In the genomic region with DNA sequence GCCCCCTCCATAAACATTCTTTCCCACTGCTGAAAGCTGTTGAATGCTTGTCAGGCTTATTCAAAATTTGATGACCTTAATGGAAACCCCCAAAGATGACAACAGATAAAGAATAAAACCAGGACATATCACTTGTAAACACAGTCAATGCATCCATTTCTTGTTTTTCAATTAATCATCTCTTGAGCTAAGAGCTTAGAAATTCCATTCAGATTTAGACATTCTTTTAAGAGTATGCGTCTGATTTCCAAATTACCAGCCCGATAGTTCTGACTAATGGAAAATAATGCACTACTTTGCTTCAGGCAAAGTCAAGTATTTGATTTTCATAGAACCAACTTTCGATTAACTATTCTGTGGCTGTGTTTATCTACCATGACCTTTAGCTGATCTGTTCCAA, we compare ENCODE assay signal across 19 cellular contexts.
DNase-seq lines count a peak whose midpoint lies in the region; ATAC-seq and TF ChIP-seq lines count a peak whose summit lies in the region.
"Had no signal": no experiment of that assay in that cellular context is flagged by ENCODE, and none has a peak within 500 bp of the region (broad histone marks: within the 10 kb centered on the region; RNA-seq: fewer than 3 reads in every experiment).

No MANE protein-coding gene starts in this region.

- peak overlapping the region; percentile 22; the same call in 1 of the 2 replicates for H2AFZ ChIP-seq in GM23248

- 14 to 26% methylated on average over 3 of the region's 3 CpGs for WGBS in GM23248 (ENCODE audit: low coverage in 1 of 2, low lambda C conversion rate in 2 of 2, missing lambda C conversion rate in 2 of 2), 2 experiments

- no peaks in the 10 kb centered on the region for H3K9me2 ChIP-seq in GM23248 (ENCODE audit: insufficient read depth)

- in situ Hi-C loops in GM23248 (cut with MboI) = no loop called here

- H3K27ac Mint-ChIP-seq in activated naive CD8-positive, alpha-beta T cell treated with anti-CD3 and anti-CD28 coated beads, Interleukin-2, amount 50 U/mL, for 24 hours = peak overlapping the region; percentile 90
- H3K27ac Mint-ChIP-seq in T-helper 2 cell treated with Interferon-gamma antibody and Interleukin-4, amounts not matched to agents 5 μg/mL and 100 μg/mL, for 36 hours = no peak overlapping the region
- H3K27ac Mint-ChIP-seq: activated CD4-positive, alpha-beta T cell treated with anti-CD3 and anti-CD28 coated beads, Interleukin-2, amount 10 ng/mL, durations not matched to agents 7 days and 5 days had no signal

- peak overlapping the region; percentile 22 for H3K4me3 Mint-ChIP-seq in activated naive CD8-positive, alpha-beta T cell treated with anti-CD3 and anti-CD28 coated beads, Interleukin-2, amount 50 U/mL, for 24 hours
- H3K4me3 Mint-ChIP-seq in T-helper 2 cell treated with Interferon-gamma antibody and Interleukin-4, amounts not matched to agents 5 μg/mL and 100 μg/mL, for 36 hours = no peak overlapping the region
- H3K4me3 Mint-ChIP-seq: activated CD4-positive, alpha-beta T cell treated with anti-CD3 and anti-CD28 coated beads, Interleukin-2, amount 10 ng/mL, durations not matched to agents 7 days and 5 days had no signal

- peak; percentile 65 for ATAC-seq in activated naive CD8-positive, alpha-beta T cell treated with anti-CD3 and anti-CD28 coated beads, Interleukin-2, amount 50 U/mL, for 24 hours
- no peak for ATAC-seq in HG03469 (IDR thresholded peaks at IDR 0.05; ENCODE audit: unreplicated experiment)
- ATAC-seq: Right ventricle myocardium inferior had no signal

- H3K9me3 ChIP-seq in GM23248 (ENCODE audit: low read depth) = no peaks in the 10 kb centered on the region

- no peak overlapping the region; the same call in 1 of the 2 replicates for H3K4me3 ChIP-seq in GM23248
- no peak overlapping the region for H3K4me3 ChIP-seq in foreskin fibroblast (ENCODE audit: low read depth in 1 of 2, low read length in 2 of 2)

- no peaks in the 10 kb centered on the region for H3K27me3 Mint-ChIP-seq in activated naive CD8-positive, alpha-beta T cell treated with anti-CD3 and anti-CD28 coated beads, Interleukin-2, amount 50 U/mL, for 24 hours
- H3K27me3 Mint-ChIP-seq in T-helper 2 cell treated with Interferon-gamma antibody and Interleukin-4, amounts not matched to agents 5 μg/mL and 100 μg/mL, for 36 hours (ENCODE audit: low read depth) = no peaks in the 10 kb centered on the region

- H3K79me2 ChIP-seq in GM23248 (ENCODE audit: insufficient read depth) = no peaks in the 10 kb centered on the region

- H3K27ac ChIP-seq in GM23248 = peak overlapping the region; percentile 70
- H3K27ac ChIP-seq: C4-2B had no signal

- H3K36me3 ChIP-seq in GM23248 (ENCODE audit: low read depth) = no peaks in the 10 kb centered on the region

- H3K4me1 ChIP-seq in GM23248 (ENCODE audit: insufficient read depth) = peaks cover 29% of the 10 kb centered on the region

- no peaks in the 10 kb centered on the region for H3K27me3 ChIP-seq in GM23248 (replicated peaks; ENCODE audit: insufficient read depth)

- H3K4me1 Mint-ChIP-seq in activated naive CD8-positive, alpha-beta T cell treated with anti-CD3 and anti-CD28 coated beads, Interleukin-2, amount 50 U/mL, for 24 hours = peaks cover 63% of the 10 kb centered on the region
- H3K4me1 Mint-ChIP-seq in T-helper 2 cell treated with Interferon-gamma antibody and Interleukin-4, amounts not matched to agents 5 μg/mL and 100 μg/mL, for 36 hours (ENCODE audit: low read depth) = peaks cover 22% of the 10 kb centered on the region

- H3K9me3 Mint-ChIP-seq in activated naive CD8-positive, alpha-beta T cell treated with anti-CD3 and anti-CD28 coated beads, Interleukin-2, amount 50 U/mL, for 24 hours = peaks cover 13% of the 10 kb centered on the region
- peaks cover 18% of the 10 kb centered on the region for H3K9me3 Mint-ChIP-seq in T-helper 2 cell treated with Interferon-gamma antibody and Interleukin-4, amounts not matched to agents 5 μg/mL and 100 μg/mL, for 36 hours

- TF ChIP-seq CTCF in foreskin fibroblast (IDR thresholded peaks at IDR 0.05; ENCODE audit: low read depth, low read length) = no peak

- H3K9ac ChIP-seq in GM23248 = no peak overlapping the region

- H3F3A ChIP-seq in GM23248 (ENCODE audit: insufficient read depth) = peaks cover 31% of the 10 kb centered on the region

- no peaks in the 10 kb centered on the region for H4K20me1 ChIP-seq in GM23248 (ENCODE audit: insufficient read depth)

- peak overlapping the region; percentile 67 for H3K4me2 ChIP-seq in GM23248 (ENCODE audit: unreplicated experiment)

- DNase-seq in AG20443 (ENCODE audit: low spot score) = peak; percentile 51
- peak; percentile 83 for DNase-seq in GM23248
- DNase-seq in activated naive CD8-positive, alpha-beta T cell treated with anti-CD3 and anti-CD28 coated beads, Interleukin-2, amount 50 U/mL, for 24 hours = no peak
- peak; percentile 21 to 62 for DNase-seq in foreskin fibroblast
- DNase-seq in cerebellar nuclear complex (lab: John Stamatoyannopoulos, UW) = no peak
- no peak for DNase-seq in T-helper 2 cell treated with Interferon-gamma antibody and Interleukin-4, amounts not matched to agents 5 μg/mL and 100 μg/mL, for 36 hours (ENCODE audit: low spot score)
- DNase-seq in stimulated activated CD8-positive, alpha-beta memory T cell treated with anti-CD3 and anti-CD28 coated beads, Interleukin-4, amount 100 ng/mL, for 48 hours = no peak
- DNase-seq: activated CD4-positive, alpha-beta T cell treated with anti-CD3 and anti-CD28 coated beads, Interleukin-2, amount 10 ng/mL, durations not matched to agents 7 days and 5 days; activated gamma-delta T cell treated with Interleukin-2 at 50 U/mL for 16 hours; central memory CD4-positive, alpha-beta T cell; head of caudate nucleus; kidney glomerular epithelial cell; MV-4-11; NCI-H82; small intestine; T-helper 2 cell had no signal

- peaks cover 11% of the 10 kb centered on the region for H3K36me3 Mint-ChIP-seq in activated naive CD8-positive, alpha-beta T cell treated with anti-CD3 and anti-CD28 coated beads, Interleukin-2, amount 50 U/mL, for 24 hours (ENCODE audit: low read depth)
- peaks cover 6% of the 10 kb centered on the region for H3K36me3 Mint-ChIP-seq in T-helper 2 cell treated with Interferon-gamma antibody and Interleukin-4, amounts not matched to agents 5 μg/mL and 100 μg/mL, for 36 hours (ENCODE audit: low read depth)

Comparison
In these comparisons a context has a peak if more than half of its experiments do, and no peak if none do; other contexts are left out.
1. DNase-seq: peak in AG20443 (single experiment), GM23248 (single experiment) and foreskin fibroblast (2 of 2); none in activated naive CD8-positive, alpha-beta T cell treated with anti-CD3 and anti-CD28 coated beads, Interleukin-2, amount 50 U/mL, for 24 hours (single experiment), cerebellar nuclear complex (0 of 2), T-helper 2 cell treated with Interferon-gamma antibody and Interleukin-4, amounts not matched to agents 5 μg/mL and 100 μg/mL, for 36 hours (single experiment) and stimulated activated CD8-positive, alpha-beta memory T cell treated with anti-CD3 and anti-CD28 coated beads, Interleukin-4, amount 100 ng/mL, for 48 hours (single experiment).